In the genomic region with DNA sequence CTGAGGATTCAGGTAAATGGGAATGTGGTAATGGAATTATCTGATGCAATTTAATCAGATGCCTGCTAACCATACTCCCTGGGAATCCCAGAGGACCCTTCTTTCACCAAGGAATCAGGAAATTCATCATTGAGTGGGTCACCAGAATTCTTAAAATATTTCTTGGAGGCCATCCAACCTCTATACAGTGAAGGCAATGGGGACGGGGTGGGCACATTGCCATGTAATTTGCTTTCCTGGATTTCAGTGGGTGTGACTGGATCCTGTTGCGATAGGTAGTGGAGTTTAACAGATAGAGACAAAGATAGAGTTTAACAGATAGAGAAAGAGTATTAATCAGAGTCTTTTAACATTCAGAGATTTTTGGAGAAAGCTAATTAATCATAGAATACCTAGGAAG, we compare ENCODE assay signal across 29 cellular contexts.
"Had no signal": no experiment of that assay in that cellular context is flagged by ENCODE, and none has a peak within 500 bp of the region (broad histone marks: within the 10 kb centered on the region; RNA-seq: fewer than 3 reads in every experiment).

No MANE protein-coding gene starts in this region.

- H3K36me3 ChIP-seq: gastrocnemius medialis, neutrophil, ovary, prostate gland, uterus had no signal

- ATAC-seq: activated CD8-positive, alpha-beta T cell treated with anti-CD3 and anti-CD28 coated beads for 36 hours; activated T-cell treated with anti-CD3 and anti-CD28 coated beads, Interleukin-2, amount 50 U/mL, for 4 hours; activated T-helper 17 cell treated with anti-CD3 and anti-CD28 coated beads, Interleukin-2, amount 50 U/mL, for 72 hours; gastrocnemius medialis; left cardiac atrium; left ventricle myocardium superior; sciatic nerve had no signal

- FAIRE-seq: astrocyte had no signal

- H3K27me3 ChIP-seq: dorsolateral prefrontal cortex, gastrocnemius medialis, hepatocyte, neutrophil, ovary, uterus had no signal

- H3K4me3 ChIP-seq: coronary artery, dorsolateral prefrontal cortex, gastrocnemius medialis, hepatocyte, ovary, prostate gland, skin epidermis, uterus had no signal

- DNase-seq: activated CD4-positive, alpha-beta T cell treated with anti-CD3 and anti-CD28 coated beads for 1 hour; activated CD4-positive, alpha-beta T cell treated with anti-CD3 and anti-CD28 coated beads, Interleukin-2, amount 50 U/mL, for 1 hour; activated CD8-positive, alpha-beta T cell treated with anti-CD3 and anti-CD28 coated beads for 36 hours; activated gamma-delta T cell treated with Interleukin-2 at 50 U/mL for 16 hours; activated naive CD4-positive, alpha-beta T cell treated with anti-CD3 and anti-CD28 coated beads, Interleukin-2, amount 50 U/mL, for 16 hours; activated T-cell treated with anti-CD3 and anti-CD28 coated beads, Interleukin-2, amount 50 U/mL, for 4 hours; amniotic stem cell; dorsolateral prefrontal cortex; effector memory CD4-positive, alpha-beta T cell; gastrocnemius medialis; islet precursor cell; left cardiac atrium; left ventricle myocardium superior; nephron progenitor cell; ovary; retina; stimulated activated CD4-positive, alpha-beta T cell treated with anti-CD3 and anti-CD28 coated beads, Interleukin-12 subunit alpha, Interleukin-12 subunit beta, amount 100 ng/mL, for 4 hours; stimulated activated CD4-positive, alpha-beta T cell treated with anti-CD3 and anti-CD28 coated beads, Interleukin-4, amount 100 ng/mL, for 1 hour; substantia nigra; T1000; uterus had no signal
